In genomic region chr10:29130190-29130673, GRCh38 we compare ENCODE assay signal across 8 cellular contexts.
DNase-seq lines count a peak whose midpoint lies in the region; ATAC-seq and TF ChIP-seq lines count a peak whose summit lies in the region.

No MANE protein-coding gene starts in this region.

- no peaks in the 10 kb centered on the region for H3K4me1 ChIP-seq in colonic mucosa
- H3K4me1 ChIP-seq in trophoblast cell (ENCODE audit: control insufficient read depth in 1 of 2, insufficient read depth in 2 of 2, low read length in 2 of 2): peaks cover 16 to 17% of the 10 kb centered on the region in 2 experiments

- H3K27ac Mint-ChIP-seq in activated naive CD4-positive, alpha-beta T cell treated with anti-CD3 and anti-CD28 coated beads, Interleukin-2, amount 10 ng/mL, durations not matched to agents 7 days and 5 days: no peak overlapping the region

- no peaks in the 10 kb centered on the region for H3K4me1 Mint-ChIP-seq in activated naive CD4-positive, alpha-beta T cell treated with anti-CD3 and anti-CD28 coated beads, Interleukin-2, amount 10 ng/mL, durations not matched to agents 7 days and 5 days

- H3K4ac ChIP-seq in trophoblast cell (ENCODE audit: low read depth, low read length): no peak overlapping the region

- no peak overlapping the region for H3K4me2 ChIP-seq in trophoblast cell (ENCODE audit: low read length)

- no peaks in the 10 kb centered on the region for H3K9me3 Mint-ChIP-seq in activated naive CD4-positive, alpha-beta T cell treated with anti-CD3 and anti-CD28 coated beads, Interleukin-2, amount 10 ng/mL, durations not matched to agents 7 days and 5 days

- peak overlapping the region; percentile 57 for H2BK120ac ChIP-seq in trophoblast cell (ENCODE audit: insufficient read depth, low read length, poor library complexity)

- H2BK5ac ChIP-seq in trophoblast cell (ENCODE audit: low read depth, low read length, poor library complexity): peak overlapping the region; percentile 69

- H3K27me3 ChIP-seq in GM06990 (replicated peaks; ENCODE audit: control insufficient read depth, insufficient read depth, low read length): no peaks in the 10 kb centered on the region
- peaks cover 5% of the 10 kb centered on the region for H3K27me3 ChIP-seq in colonic mucosa
- H3K27me3 ChIP-seq in trophoblast cell (ENCODE audit: insufficient read depth, low read length): no peaks in the 10 kb centered on the region

- H3K79me1 ChIP-seq in trophoblast cell (ENCODE audit: low read length): peaks cover 49% of the 10 kb centered on the region

- peak; percentile 62 for TF ChIP-seq CTCF in GM06990 (IDR thresholded peaks at IDR 0.05; ENCODE audit: insufficient read depth, low read length, poor library complexity, severe bottlenecking)
- TF ChIP-seq CTCF in colonic mucosa (IDR thresholded peaks at IDR 0.05): peak; percentile 59

- no peak for DNase-seq in GM06990 (ENCODE audit: extremely low read depth, insufficient read length)
- DNase-seq in NCI-H1417 (lab: John Stamatoyannopoulos, UW): peak in 2 of 3 experiments; percentile 4 to 54
- no peak for DNase-seq in colonic mucosa
- DNase-seq in trophoblast cell: peak in 1 of 2 donors; percentile 83
- no peak for DNase-seq in activated naive CD4-positive, alpha-beta T cell treated with anti-CD3 and anti-CD28 coated beads, Interleukin-2, amount 10 ng/mL, durations not matched to agents 7 days and 5 days
- no peak for DNase-seq in hypothalamus (lab: John Stamatoyannopoulos, UW)
- DNase-seq in stimulated activated CD4-positive, alpha-beta T cell treated with anti-CD3 and anti-CD28 coated beads, Interleukin-2, amount 100 ng/mL, for 48 hours: no peak

- H3K79me2 ChIP-seq in trophoblast cell (ENCODE audit: control insufficient read depth, insufficient read depth, low read length, poor library complexity): peaks cover 5% of the 10 kb centered on the region

- H2BK12ac ChIP-seq in trophoblast cell (ENCODE audit: low read length): no peak overlapping the region

- no peak overlapping the region for H2AK5ac ChIP-seq in trophoblast cell (ENCODE audit: low read length)

- no peak overlapping the region for H4K8ac ChIP-seq in trophoblast cell (ENCODE audit: low read depth, low read length)

- no peak overlapping the region for H4K12ac ChIP-seq in trophoblast cell (ENCODE audit: low read depth, low read length)

- CTCF ChIA-PET in activated naive CD4-positive, alpha-beta T cell treated with anti-CD3 and anti-CD28 coated beads, Interleukin-2, amount 10 ng/mL, durations not matched to agents 7 days and 5 days (lab: Charles Lee): interaction anchor here (0.8 kb wide), 1 partner anchor 126 kb away, joined by 3 read pairs; no protein-coding TSS in a partner anchor

- no peak overlapping the region for H3K4me3 Mint-ChIP-seq in activated naive CD4-positive, alpha-beta T cell treated with anti-CD3 and anti-CD28 coated beads, Interleukin-2, amount 10 ng/mL, durations not matched to agents 7 days and 5 days

- WGBS in trophoblast cell (ENCODE audit: extremely low coverage, insufficient coverage, insufficient read length): no CpG with 5 or more reads among the region's 1 CpG

- H3K4me3 ChIP-seq in GM06990 (replicated peaks; ENCODE audit: low read depth, low read length) (no peak overlapping the region), colonic mucosa (no peak overlapping the region), trophoblast cell (ENCODE audit: low read depth, low read length) (no peak overlapping the region)

- peaks cover 22% of the 10 kb centered on the region for H3K27me3 Mint-ChIP-seq in activated naive CD4-positive, alpha-beta T cell treated with anti-CD3 and anti-CD28 coated beads, Interleukin-2, amount 10 ng/mL, durations not matched to agents 7 days and 5 days

- H3K23ac ChIP-seq in trophoblast cell (ENCODE audit: low read length): no peak overlapping the region

- no peak overlapping the region for H4K91ac ChIP-seq in trophoblast cell (ENCODE audit: low read depth, low read length)

- no peak for ATAC-seq in HG03280 (IDR thresholded peaks at IDR 0.05; ENCODE audit: unreplicated experiment)

- intact Hi-C loops in colonic mucosa (cut with DNase I): loop anchor here (5.0 kb wide), 1 partner anchor 468 kb away; no protein-coding TSS in a partner anchor

- no peaks in the 10 kb centered on the region for H3K36me3 ChIP-seq in GM06990 (ENCODE audit: control insufficient read depth, insufficient read depth, low read length)
- H3K36me3 ChIP-seq in colonic mucosa: no peaks in the 10 kb centered on the region
- H3K36me3 ChIP-seq in trophoblast cell (ENCODE audit: control insufficient read depth in 1 of 2, insufficient read depth in 2 of 2, low read length in 2 of 2): no peaks in the 10 kb centered on the region

- H3K27ac ChIP-seq in colonic mucosa (no peak overlapping the region), trophoblast cell (ENCODE audit: low read depth, low read length) (peak overlapping the region; percentile 82)

- H2AFZ ChIP-seq in trophoblast cell (ENCODE audit: insufficient read depth, low read length, poor library complexity): no peak overlapping the region

- H3K9me3 ChIP-seq in colonic mucosa: no peaks in the 10 kb centered on the region
- H3K9me3 ChIP-seq in trophoblast cell (ENCODE audit: insufficient read depth, low read depth, low read length): no peaks in the 10 kb centered on the region

- no peaks in the 10 kb centered on the region for H3K36me3 Mint-ChIP-seq in activated naive CD4-positive, alpha-beta T cell treated with anti-CD3 and anti-CD28 coated beads, Interleukin-2, amount 10 ng/mL, durations not matched to agents 7 days and 5 days

- H3K18ac ChIP-seq in trophoblast cell (ENCODE audit: low read length): no peak overlapping the region

- H3K14ac ChIP-seq in trophoblast cell (ENCODE audit: low read length): no peak overlapping the region

- H3K9ac ChIP-seq in colonic mucosa (ENCODE audit: low read depth in 2 of 2, low read length in 2 of 2): no peak overlapping the region
- no peak overlapping the region for H3K9ac ChIP-seq in trophoblast cell (ENCODE audit: low read length)

Comparison
In these comparisons a context has a peak if more than half of its experiments do, and no peak if none do; other contexts are left out.
1. DNase-seq: peak in NCI-H1417 (2 of 3); none in GM06990 (single experiment), colonic mucosa (single experiment), activated naive CD4-positive, alpha-beta T cell treated with anti-CD3 and anti-CD28 coated beads, Interleukin-2, amount 10 ng/mL, durations not matched to agents 7 days and 5 days (single experiment), hypothalamus (0 of 51) and stimulated activated CD4-positive, alpha-beta T cell treated with anti-CD3 and anti-CD28 coated beads, Interleukin-2, amount 100 ng/mL, for 48 hours (0 of 2).